Comparison of ENCODE assay signal across 8 cellular contexts in genomic region chr9:85610074-85610855, GRCh38.
A peak's percentile ranks its signal among the peaks of the same experiment; 100 is the strongest.
DNase-seq lines count a peak whose midpoint lies in the region; ATAC-seq, FAIRE-seq and TF ChIP-seq lines count a peak whose summit lies in the region.

No MANE protein-coding gene starts in this region.

- H2AFZ ChIP-seq in OCI-LY1 (ENCODE audit: low read length): no peak overlapping the region

- no peak for FAIRE-seq in HTR-8/SVneo (lab: Jason Lieb, UNC)

- no peaks in the 10 kb centered on the region for H3K9me2 ChIP-seq in OCI-LY1 (ENCODE audit: low read depth, low read length)

- H3K4me2 ChIP-seq in OCI-LY1 (ENCODE audit: low read length): peak overlapping the region; percentile 58

- no peaks in the 10 kb centered on the region for H4K20me1 ChIP-seq in OCI-LY1 (ENCODE audit: insufficient read depth, low read length)

- H3K9ac ChIP-seq in OCI-LY1 (ENCODE audit: low read length): peak overlapping the region; percentile 38; the same call in 1 of the 2 replicates

- H3K27ac ChIP-seq in OCI-LY1 (ENCODE audit: low read depth, low read length, poor library complexity, severe bottlenecking) (peak overlapping the region; percentile 41), sigmoid colon (no peak overlapping the region)

- DNase-seq in activated CD4-positive, CD25-positive, alpha-beta regulatory T cell treated with anti-CD3 and anti-CD28 coated beads, Interleukin-2, amount 50 U/mL, for 72 hours: no peak
- DNase-seq in HTR-8/SVneo (ENCODE audit: insufficient read length, low spot score): peak; percentile 51
- DNase-seq in astrocyte of the hippocampus (ENCODE audit: low read depth, low spot score): peak; percentile 85
- peak; percentile 74 for DNase-seq in hepatic stellate cell (ENCODE audit: low spot score)
- no peak for DNase-seq in sigmoid colon

- peak; percentile 76 to 85 for ATAC-seq in activated CD4-positive, CD25-positive, alpha-beta regulatory T cell treated with anti-CD3 and anti-CD28 coated beads, Interleukin-2, amount 50 U/mL, for 24 hours
- peak; percentile 92 for ATAC-seq in GM21529 (IDR thresholded peaks at IDR 0.05; ENCODE audit: unreplicated experiment)

- H3F3A ChIP-seq in OCI-LY1 (ENCODE audit: insufficient read depth, low read length): no peaks in the 10 kb centered on the region

- H3K4me1 ChIP-seq in OCI-LY1 (ENCODE audit: insufficient read depth, low read length, severe bottlenecking): peaks cover 16% of the 10 kb centered on the region
- no peaks in the 10 kb centered on the region for H3K4me1 ChIP-seq in sigmoid colon

- no peaks in the 10 kb centered on the region for H3K79me2 ChIP-seq in OCI-LY1 (ENCODE audit: insufficient read depth, low read length)

- no peak for TF ChIP-seq POLR2A in sigmoid colon (IDR thresholded peaks at IDR 0.05)

- peak overlapping the region; percentile 33 for H3K4me3 ChIP-seq in OCI-LY1 (ENCODE audit: low read depth, low read length, poor library complexity, severe bottlenecking)
- H3K4me3 ChIP-seq in sigmoid colon: peak overlapping the region in 3 of 4 donors; percentile 17 to 35 (median 24)

- WGBS in sigmoid colon, 2 donors: 51 to 80% methylated on average over 4 of the region's 4 CpGs

- H3K9me3 ChIP-seq in OCI-LY1 (ENCODE audit: low read length): no peaks in the 10 kb centered on the region
- H3K9me3 ChIP-seq in sigmoid colon: no peaks in the 10 kb centered on the region

- H3K36me3 ChIP-seq in OCI-LY1 (ENCODE audit: insufficient read depth, low read length): no peaks in the 10 kb centered on the region
- H3K36me3 ChIP-seq in sigmoid colon: no peaks in the 10 kb centered on the region

- TF ChIP-seq CTCF in OCI-LY1 (IDR thresholded peaks at IDR 0.05; ENCODE audit: low read length) (peak; percentile 90), sigmoid colon (IDR thresholded peaks at IDR 0.05) (peak; percentile 43 to 80 (median 68))

- TF ChIP-seq EP300 in sigmoid colon (IDR thresholded peaks at IDR 0.05): no peak

- H3K27me3 ChIP-seq in OCI-LY1 (ENCODE audit: insufficient read depth, low read length) (no peaks in the 10 kb centered on the region), sigmoid colon (no peaks in the 10 kb centered on the region)

- intact Hi-C loops in sigmoid colon (cut with DNase I): loop anchor here (2.0 kb wide), 1 partner anchor 1213 kb away; no protein-coding TSS in a partner anchor

Comparison
In these comparisons a context has a peak if more than half of its experiments do, and no peak if none do; other contexts are left out.
1. DNase-seq: peak in HTR-8/SVneo (single experiment), astrocyte of the hippocampus (single experiment) and hepatic stellate cell (single experiment); none in activated CD4-positive, CD25-positive, alpha-beta regulatory T cell treated with anti-CD3 and anti-CD28 coated beads, Interleukin-2, amount 50 U/mL, for 72 hours (single experiment) and sigmoid colon (single experiment).